ENCODE assay signal across 13 cellular contexts in genomic region chr7:2517678-2518077, GRCh38. TPM values are rescaled to one million over a fixed set of nuclear protein-coding genes. Genes with fewer than 3 reads are reported as not detected.
A peak's percentile ranks its signal among the peaks of the same experiment; 100 is the strongest.
DNase-seq lines count a peak whose midpoint lies in the region; ATAC-seq and TF ChIP-seq lines count a peak whose summit lies in the region.
"Had no signal": no experiment of that assay in that cellular context is flagged by ENCODE, and none has a peak within 500 bp of the region (broad histone marks: within the 10 kb centered on the region; RNA-seq: fewer than 3 reads in every experiment).

No MANE protein-coding gene starts in this region.

- H3K4me3 ChIP-seq in fibroblast of mammary gland (ENCODE audit: control insufficient read depth, low read depth, low read length) (no peak overlapping the region), OCI-LY7 (ENCODE audit: low read depth, low read length, poor library complexity, severe bottlenecking) (no peak overlapping the region)

- H4K20me1 ChIP-seq in OCI-LY7 (ENCODE audit: insufficient read depth, low read length), result no peaks in the 10 kb centered on the region

- no peaks in the 10 kb centered on the region for H3K9me2 ChIP-seq in OCI-LY7 (ENCODE audit: insufficient read depth, low read length)

- intact Hi-C loops in OCI-LY7 (cut with micrococcal nuclease; ENCODE audit: unreplicated experiment), result no loop called here

- peaks cover 4% of the 10 kb centered on the region for H3K36me3 Mint-ChIP-seq in activated T-cell treated with anti-CD3 and anti-CD28 coated beads, Interleukin-2, amount 50 U/mL, for 24 hours (ENCODE audit: low read depth)
- H3K36me3 Mint-ChIP-seq in T-helper 17 cell (ENCODE audit: low read depth), result peaks cover 2% of the 10 kb centered on the region
- peaks cover 25% of the 10 kb centered on the region for H3K36me3 Mint-ChIP-seq in stimulated activated effector memory CD8-positive, alpha-beta T cell treated with anti-CD3 and anti-CD28 coated beads, Interleukin-12 subunit alpha, Interleukin-12 subunit beta, amount 100 ng/mL, for 72 hours

- H3K27ac ChIP-seq in OCI-LY7 (ENCODE audit: low read depth, low read length, poor library complexity, severe bottlenecking), result no peak overlapping the region
- H3K27ac ChIP-seq: testis had no signal

- H3K36me3 ChIP-seq in OCI-LY7 (ENCODE audit: insufficient read depth, low read length), result no peaks in the 10 kb centered on the region

- no peak for DNase-seq in activated T-cell treated with anti-CD3 and anti-CD28 coated beads, Interleukin-2, amount 50 U/mL, for 24 hours
- no peak for DNase-seq in activated T-cell treated with anti-CD3 and anti-CD28 coated beads, Interleukin-2, amount 50 U/mL, for 1 hour
- DNase-seq in T-helper 17 cell (no peak), fibroblast of mammary gland (ENCODE audit: low read depth) (peak; percentile 60), foreskin melanocyte (no peak), OCI-LY7 (ENCODE audit: low spot score) (no peak), NCI-H2196 treated with DMSO at 0.1 percent for 48 hours (lab: John Stamatoyannopoulos, UW; ENCODE audit: unreplicated experiment) (no peak)
- no peak for DNase-seq in stimulated activated effector memory CD8-positive, alpha-beta T cell treated with anti-CD3 and anti-CD28 coated beads, Interleukin-12 subunit alpha, Interleukin-12 subunit beta, amount 100 ng/mL, for 72 hours (ENCODE audit: low spot score in 2 of 2)
- DNase-seq: effector CD4-positive, alpha-beta T cell; NCI-H1436; nucleus accumbens; stimulated activated CD4-positive, alpha-beta T cell treated with anti-CD3 and anti-CD28 coated beads, Interleukin-4, amount 100 ng/mL, for 24 hours; testis had no signal

- TF ChIP-seq CTCF in fibroblast of mammary gland (conservative IDR thresholded peaks at IDR 0.05; ENCODE audit: control insufficient read depth, insufficient read depth, low read depth, low read length), result no peak
- TF ChIP-seq CTCF in OCI-LY7 (conservative IDR thresholded peaks at IDR 0.05; ENCODE audit: low read length), result no peak

- no peak for ATAC-seq in T-helper 17 cell
- no peak for ATAC-seq in stimulated activated effector memory CD8-positive, alpha-beta T cell treated with anti-CD3 and anti-CD28 coated beads, Interleukin-12 subunit alpha, Interleukin-12 subunit beta, amount 100 ng/mL, for 72 hours

- H3K4me3 Mint-ChIP-seq in activated T-cell treated with anti-CD3 and anti-CD28 coated beads, Interleukin-2, amount 50 U/mL, for 24 hours, result no peak overlapping the region
- peak overlapping the region; percentile 83 for H3K4me3 Mint-ChIP-seq in T-helper 17 cell
- peak overlapping the region; percentile 68 for H3K4me3 Mint-ChIP-seq in stimulated activated effector memory CD8-positive, alpha-beta T cell treated with anti-CD3 and anti-CD28 coated beads, Interleukin-12 subunit alpha, Interleukin-12 subunit beta, amount 100 ng/mL, for 72 hours

- H2AFZ ChIP-seq in OCI-LY7 (ENCODE audit: low read length), result no peak overlapping the region

- no TSS peak for BruUV-seq in OCI-LY7 (replicated peaks; lab: Mats Ljungman, UMichigan)

- H3K27me3 Mint-ChIP-seq in activated T-cell treated with anti-CD3 and anti-CD28 coated beads, Interleukin-2, amount 50 U/mL, for 24 hours, result no peaks in the 10 kb centered on the region
- no peaks in the 10 kb centered on the region for H3K27me3 Mint-ChIP-seq in T-helper 17 cell

- no peaks in the 10 kb centered on the region for H3K79me2 ChIP-seq in OCI-LY7 (ENCODE audit: insufficient read depth, low read depth, low read length)

- POLR2A ChIA-PET in OCI-LY7 (lab: Charles Lee), result interaction anchor here (0.6 kb wide), 1 partner anchor 51 kb away, joined by 4 read pairs; no protein-coding TSS in a partner anchor

- H3K4me2 ChIP-seq in OCI-LY7 (ENCODE audit: low read length), result no peak overlapping the region

- CTCF ChIA-PET in OCI-LY7 (lab: Charles Lee; ENCODE audit: unreplicated experiment), result no interaction called here

- no peaks in the 10 kb centered on the region for H3K9me3 ChIP-seq in T-helper 17 cell (ENCODE audit: control insufficient read depth, low read length, poor library complexity, severe bottlenecking)
- no peaks in the 10 kb centered on the region for H3K9me3 ChIP-seq in OCI-LY7 (ENCODE audit: low read length)
- H3K9me3 ChIP-seq: testis had no signal

- no peaks in the 10 kb centered on the region for H3K9me3 Mint-ChIP-seq in activated T-cell treated with anti-CD3 and anti-CD28 coated beads, Interleukin-2, amount 50 U/mL, for 24 hours
- no peaks in the 10 kb centered on the region for H3K9me3 Mint-ChIP-seq in stimulated activated effector memory CD8-positive, alpha-beta T cell treated with anti-CD3 and anti-CD28 coated beads, Interleukin-12 subunit alpha, Interleukin-12 subunit beta, amount 100 ng/mL, for 72 hours

- H3K4me1 Mint-ChIP-seq in activated T-cell treated with anti-CD3 and anti-CD28 coated beads, Interleukin-2, amount 50 U/mL, for 24 hours (ENCODE audit: low read depth), result peaks cover 46% of the 10 kb centered on the region
- H3K4me1 Mint-ChIP-seq in T-helper 17 cell, result peaks cover 26% of the 10 kb centered on the region
- peaks cover 42% of the 10 kb centered on the region for H3K4me1 Mint-ChIP-seq in stimulated activated effector memory CD8-positive, alpha-beta T cell treated with anti-CD3 and anti-CD28 coated beads, Interleukin-12 subunit alpha, Interleukin-12 subunit beta, amount 100 ng/mL, for 72 hours

- peak overlapping the region; percentile 16 for H3K27ac Mint-ChIP-seq in activated T-cell treated with anti-CD3 and anti-CD28 coated beads, Interleukin-2, amount 50 U/mL, for 24 hours
- H3K27ac Mint-ChIP-seq in T-helper 17 cell, result peak overlapping the region; percentile 12
- peak overlapping the region; percentile 63 for H3K27ac Mint-ChIP-seq in stimulated activated effector memory CD8-positive, alpha-beta T cell treated with anti-CD3 and anti-CD28 coated beads, Interleukin-12 subunit alpha, Interleukin-12 subunit beta, amount 100 ng/mL, for 72 hours

- peaks cover 34% of the 10 kb centered on the region for H3K4me1 ChIP-seq in OCI-LY7 (ENCODE audit: insufficient read depth, low read length, poor library complexity, severe bottlenecking)

RNA-seq across cellular contexts. Expression of gene LFNG, which starts 1.9 kb away (rescaled TPM):
- total RNA-seq in T-helper 17 cell (100 to 1,000 TPM; 110 to 116 TPM), OCI-LY7 (2022) (1.2 and 2.1 TPM in 2 replicates)
- total RNA-seq in OCI-LY7 (2014; rRNA removed; shearing (Covaris generic)), result 1.2 and 2.3 TPM in 2 replicates

RNA-seq across cellular contexts. Expression of gene BRAT1, which starts 37.6 kb away (rescaled TPM):
- 10 to 100 TPM; 19.5 to 20.5 TPM for total RNA-seq in T-helper 17 cell
- total RNA-seq in OCI-LY7 (2014; rRNA removed; shearing (Covaris generic)), result 50.8 and 52.0 TPM in 2 replicates
- total RNA-seq in OCI-LY7 (2022), result 42.2 and 44.7 TPM in 2 replicates

RNA-seq across cellular contexts. Expression of gene IQCE, which starts 41.1 kb away (rescaled TPM):
- total RNA-seq in T-helper 17 cell (1 to 10 TPM; 6.7 to 9.0 TPM), OCI-LY7 (2022) (6.2 and 8.6 TPM in 2 replicates)
- 3.9 and 6.6 TPM in 2 replicates for total RNA-seq in OCI-LY7 (2014; rRNA removed; shearing (Covaris generic))

RNA-seq across cellular contexts. Expression of gene GRIFIN, which starts 41.5 kb away (rescaled TPM):
- total RNA-seq in T-helper 17 cell (not detected), OCI-LY7 (2022) (not detected in 2 replicates)
- total RNA-seq in OCI-LY7 (2014; rRNA removed; shearing (Covaris generic)), result not detected in 2 replicates
- total RNA-seq: testis had no signal

Comparison
In these comparisons a context has a peak if more than half of its experiments do, and no peak if none do; other contexts are left out.
1. H3K27ac Mint-ChIP-seq: peak in every context shown above with its lines; median percentile 63 in stimulated activated effector memory CD8-positive, alpha-beta T cell treated with anti-CD3 and anti-CD28 coated beads, Interleukin-12 subunit alpha, Interleukin-12 subunit beta, amount 100 ng/mL, for 72 hours; 16 in activated T-cell treated with anti-CD3 and anti-CD28 coated beads, Interleukin-2, amount 50 U/mL, for 24 hours; 12 in T-helper 17 cell.
2. RNA of gene LFNG, which starts 1.9 kb away (total RNA-seq): 110 to 116 TPM in T-helper 17 cell; 1.2 to 2.3 TPM in OCI-LY7; every median in the first group is over 10 times any median in the second.